8 cellular contexts compared by ENCODE assay signal in the genomic region with DNA sequence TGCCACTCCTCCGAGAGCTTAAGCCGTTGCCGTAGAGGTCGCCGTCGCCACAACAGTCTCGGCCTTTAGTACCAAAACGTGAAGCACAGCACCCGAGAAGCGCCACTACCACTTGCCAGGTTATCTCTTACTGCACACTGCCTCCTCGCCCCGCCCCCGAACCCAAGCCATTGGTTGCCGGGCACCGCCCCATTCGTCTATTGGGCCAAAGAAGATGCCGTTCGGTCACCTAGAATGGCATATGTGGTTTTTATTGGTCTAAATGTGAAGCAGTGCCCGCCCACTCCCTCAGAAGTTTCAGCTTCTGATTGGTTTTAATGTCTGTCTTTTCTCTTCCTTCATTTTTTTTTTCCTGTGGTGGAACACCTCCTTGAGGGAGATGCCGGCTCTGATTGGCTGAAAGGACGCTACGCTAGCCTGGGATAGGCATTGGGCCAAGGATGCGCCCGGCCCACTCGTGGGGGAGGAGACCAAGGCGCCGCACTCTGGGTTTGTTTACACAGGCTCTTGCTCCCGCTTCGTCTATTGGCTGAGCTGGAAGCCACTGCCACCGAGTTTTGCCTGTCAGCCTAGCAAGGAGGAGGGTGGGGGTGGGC. TPM values are rescaled to one million over a fixed set of nuclear protein-coding genes. Genes with fewer than 3 reads are reported as not detected.
DNase-seq lines count a peak whose midpoint lies in the region; ATAC-seq and TF ChIP-seq lines count a peak whose summit lies in the region.

A gene with protein sequence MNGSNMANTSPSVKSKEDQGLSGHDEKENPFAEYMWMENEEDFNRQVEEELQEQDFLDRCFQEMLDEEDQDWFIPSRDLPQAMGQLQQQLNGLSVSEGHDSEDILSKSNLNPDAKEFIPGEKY (minus strand): TSS at position 139 of the 596 bp plus-strand sequence. CDS start 24,514 bp downstream, outside the sequence.

- peak; percentile 97 for ATAC-seq in HG03175 (IDR thresholded peaks at IDR 0.05; ENCODE audit: unreplicated experiment)

- in situ Hi-C loops in GM18951 (cut with MboI; ENCODE audit: low sequenced_read_pairs, unreplicated experiment), result no loop called here

- peak; percentile 54 for TF ChIP-seq POLR2A in GM18951 (IDR thresholded peaks at IDR 0.05; ENCODE audit: extremely low read depth, insufficient read depth, insufficient read length)

- DNase-seq in AG08395 (ENCODE audit: low spot score) (peak; percentile 97), NCI-H345 (lab: John Stamatoyannopoulos, UW) (peak; percentile 100), cerebellum (ENCODE audit: low spot score) (peak; percentile 97), islet precursor cell (peak; percentile 100)
- peak; percentile 94 for DNase-seq in activated CD4-positive, CD25-positive, alpha-beta regulatory T cell treated with anti-CD3 and anti-CD28 coated beads, Interleukin-2, amount 50 U/mL, for 72 hours
- peak; percentile 96 for DNase-seq in stimulated activated CD4-positive, alpha-beta T cell treated with anti-CD3 and anti-CD28 coated beads, Interleukin-12 subunit alpha, Interleukin-12 subunit beta, amount 100 ng/mL, for 4 hours

RNA-seq across cellular contexts. Expression of the gene that starts here (rescaled TPM):
- total RNA-seq in cerebellum, result 17.3 TPM

Comparison
In these comparisons a context has a peak if more than half of its experiments do, and no peak if none do; other contexts are left out.
1. Peak in every context shown above with its lines: DNase-seq and ATAC-seq.